Comparison of ENCODE assay signal across 29 cellular contexts in genomic region chr14:106166232-106166631, GRCh38.
"Had no signal": no experiment of that assay in that cellular context is flagged by ENCODE, and none has a peak within 500 bp of the region (broad histone marks: within the 10 kb centered on the region; RNA-seq: fewer than 3 reads in every experiment).

No MANE protein-coding gene starts in this region.

- H3K4me1 Mint-ChIP-seq: brain, WTC11 had no signal

- H3K9me3 Mint-ChIP-seq: activated naive CD4-positive, alpha-beta T cell treated with anti-CD3 and anti-CD28 coated beads, Interleukin-2, amount 50 U/mL, for 72 hours; activated naive CD8-positive, alpha-beta T cell treated with anti-CD3 and anti-CD28 coated beads, Interleukin-2, amount 50 U/mL, for 24 hours had no signal

- DNase-seq: activated CD4-positive, alpha-beta T cell treated with anti-CD3 and anti-CD28 coated beads for 48 hours; activated CD4-positive, alpha-beta T cell treated with anti-CD3 and anti-CD28 coated beads, Interleukin-2, amount 50 U/mL, for 4 hours; activated CD4-positive, CD25-positive, alpha-beta regulatory T cell treated with anti-CD3 and anti-CD28 coated beads, Interleukin-2, amount 50 U/mL, for 72 hours; activated CD8-positive, alpha-beta memory T cell treated with anti-CD3 and anti-CD28 coated beads, Interleukin-2, amount 50 U/mL, for 48 hours; activated CD8-positive, alpha-beta T cell treated with anti-CD3 and anti-CD28 coated beads, Interleukin-2, amount 10 ng/mL, durations not matched to agents 7 days and 5 days; activated naive CD8-positive, alpha-beta T cell treated with anti-CD3 and anti-CD28 coated beads, Interleukin-2, amount 50 U/mL, for 24 hours; activated T-cell treated with anti-CD3 and anti-CD28 coated beads, Interleukin-2, amount 50 U/mL, for 1 hour; amygdala; MG63; MV-4-11; NCI-H1092 treated with DMSO at 0.1 percent for 48 hours; NCI-H1417 treated with DMSO at 0.1 percent for 48 hours; NCI-H1694; NCI-H2029; NCI-H2107; NCI-H2171 treated with DMSO at 0.1 percent for 48 hours; NCI-H226; NCI-H82; NK-92 treated with Interleukin-12 subunit alpha and Interleukin-12 subunit beta, amount 100 ng/mL, for 24 hours; Peyer's patch; Right ventricle myocardium superior; T-helper 2 cell had no signal

- H3K27ac ChIP-seq: cardiac muscle cell, Peyer's patch, RWPE1, SJSA1 had no signal

- H3K4me3 ChIP-seq: cardiac muscle cell, MG63, Peyer's patch, SJSA1 had no signal

- H3K36me3 ChIP-seq: cardiac muscle cell, MG63, Peyer's patch, SJSA1 had no signal

- H3K36me3 Mint-ChIP-seq: activated naive CD4-positive, alpha-beta T cell treated with anti-CD3 and anti-CD28 coated beads, Interleukin-2, amount 50 U/mL, for 72 hours; brain had no signal

- H3K9me3 ChIP-seq: MG63, Peyer's patch, SJSA1 had no signal

- H3K4me1 ChIP-seq: Peyer's patch, SJSA1 had no signal

- H3K27me3 ChIP-seq: cardiac muscle cell, MG63, Peyer's patch, SJSA1 had no signal

- H3K4me3 Mint-ChIP-seq: activated CD8-positive, alpha-beta T cell treated with anti-CD3 and anti-CD28 coated beads, Interleukin-2, amount 10 ng/mL, durations not matched to agents 7 days and 5 days; activated naive CD8-positive, alpha-beta T cell treated with anti-CD3 and anti-CD28 coated beads, Interleukin-2, amount 50 U/mL, for 24 hours; brain; WTC11 had no signal

- H3K27ac Mint-ChIP-seq: activated CD8-positive, alpha-beta T cell treated with anti-CD3 and anti-CD28 coated beads, Interleukin-2, amount 10 ng/mL, durations not matched to agents 7 days and 5 days; activated naive CD4-positive, alpha-beta T cell treated with anti-CD3 and anti-CD28 coated beads, Interleukin-2, amount 50 U/mL, for 72 hours; activated naive CD8-positive, alpha-beta T cell treated with anti-CD3 and anti-CD28 coated beads, Interleukin-2, amount 50 U/mL, for 24 hours; brain; WTC11 had no signal

- ATAC-seq: activated CD8-positive, alpha-beta T cell treated with anti-CD3 and anti-CD28 coated beads, Interleukin-2, amount 10 ng/mL, durations not matched to agents 7 days and 5 days; activated naive CD4-positive, alpha-beta T cell treated with anti-CD3 and anti-CD28 coated beads, Interleukin-2, amount 50 U/mL, for 72 hours; activated naive CD8-positive, alpha-beta T cell treated with anti-CD3 and anti-CD28 coated beads, Interleukin-2, amount 50 U/mL, for 24 hours; SK-N-SH treated with all-trans-retinoic acid at 6 μM for 48 hours; WTC11 had no signal
